Comparison of ENCODE assay signal across 12 cellular contexts in the genomic region with DNA sequence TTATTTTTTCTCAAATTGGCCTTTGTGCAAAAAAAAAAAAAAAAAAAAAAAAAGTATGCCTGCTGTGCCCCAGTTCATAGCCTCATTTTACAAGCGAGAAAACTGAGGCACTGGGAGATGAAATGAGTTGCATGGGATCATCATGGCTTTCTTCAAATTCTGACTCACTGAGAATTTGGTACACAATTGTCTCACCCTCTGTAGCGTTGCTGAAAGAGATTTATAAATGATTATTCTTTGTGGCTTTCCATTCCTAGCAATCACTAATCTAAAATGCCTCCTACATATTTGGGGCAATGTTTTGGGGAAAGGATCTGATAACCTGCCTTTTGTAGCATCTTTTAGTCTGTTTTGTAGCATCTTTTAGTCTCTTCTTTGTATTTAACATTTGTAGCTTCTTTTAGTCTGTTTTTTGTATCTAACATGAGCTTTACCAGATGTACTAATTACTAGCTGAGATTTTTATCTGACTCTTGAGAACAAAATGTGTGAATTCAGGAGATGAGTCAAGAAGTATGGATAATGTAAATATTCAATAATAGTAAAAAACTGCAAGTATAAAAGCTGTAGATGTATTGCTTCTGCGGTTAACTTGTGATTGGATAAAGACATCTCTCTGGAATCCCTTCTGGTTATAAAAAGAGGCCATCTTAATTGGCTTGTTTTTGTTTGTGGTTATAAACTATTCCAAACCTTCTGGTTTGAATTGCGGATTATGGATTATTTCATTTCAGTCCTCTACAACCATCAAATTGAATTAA.
DNase-seq lines count a peak whose midpoint lies in the region; ATAC-seq and TF ChIP-seq lines count a peak whose summit lies in the region.
"Had no signal": no experiment of that assay in that cellular context is flagged by ENCODE, and none has a peak within 500 bp of the region (broad histone marks: within the 10 kb centered on the region; RNA-seq: fewer than 3 reads in every experiment).

No MANE protein-coding gene starts in this region.

- POLR2A ChIA-PET in activated B cell treated with CpG ODN at 0.5 μM for 24 hours (lab: Charles Lee), result interaction anchor here (0.6 to 1.1 kb wide), 4 partner anchors 10 to 162 kb away, joined by 3 to 8 read pairs (median 4); no protein-coding TSS in a partner anchor

- DNase-seq in activated T-cell treated with anti-CD3 and anti-CD28 coated beads, Interleukin-2, amount 50 U/mL, for 24 hours, result no peak
- DNase-seq in activated T-cell treated with anti-CD3 and anti-CD28 coated beads, Interleukin-2, amount 50 U/mL, for 48 hours, result no peak
- no peak for DNase-seq in activated B cell treated with CpG ODN at 0.5 μM for 24 hours
- no peak for DNase-seq in esophagus squamous epithelium (lab: John Stamatoyannopoulos, UW)
- no peak for DNase-seq in stomach
- DNase-seq in NCI-H2171 treated with DMSO at 0.1 percent for 48 hours (lab: John Stamatoyannopoulos, UW), result no peak
- no peak for DNase-seq in upper lobe of left lung
- DNase-seq in activated CD8-positive, alpha-beta memory T cell treated with anti-CD3 and anti-CD28 coated beads, Interleukin-2, amount 50 U/mL, for 4 hours, result no peak
- DNase-seq: Karpas-422, NCI-H2107 had no signal

- H3K27ac ChIP-seq in esophagus squamous epithelium (peak overlapping the region in 3 of 4 donors; percentile 75 to 79 (median 76)), stomach (peak overlapping the region in 4 of 5 donors; percentile 41 to 82 (median 64)), upper lobe of left lung (no peak overlapping the region)
- H3K27ac ChIP-seq: neutrophil had no signal

- TF ChIP-seq POLR2A in esophagus squamous epithelium (IDR thresholded peaks at IDR 0.05), result no peak
- TF ChIP-seq POLR2A in stomach (IDR thresholded peaks at IDR 0.05), result no peak
- no peak for TF ChIP-seq POLR2A in upper lobe of left lung (IDR thresholded peaks at IDR 0.05)

- CTCF ChIA-PET in activated B cell treated with CpG ODN at 0.5 μM for 24 hours (lab: Charles Lee), result interaction anchor here (1.0 kb wide), 1 partner anchor 182 kb away, joined by 5 read pairs; no protein-coding TSS in a partner anchor

- ATAC-seq in activated B cell treated with CpG ODN at 0.5 μM for 24 hours (ENCODE audit: low read depth) (no peak), upper lobe of left lung (ENCODE audit: low FRiP score in 2 of 2) (no peak)
- ATAC-seq: left lobe of liver had no signal

- 74 to 76% methylated on average over 4 of the region's 4 CpGs for WGBS in esophagus squamous epithelium, 2 donors
- 86 to 89% (median 87%) methylated on average over 4 of the region's 4 CpGs for WGBS in stomach, 5 donors
- WGBS in upper lobe of left lung, 2 donors, result 86 to 90% methylated on average over 4 of the region's 4 CpGs

- H3K27ac Mint-ChIP-seq in activated T-cell treated with anti-CD3 and anti-CD28 coated beads, Interleukin-2, amount 50 U/mL, for 24 hours, result peak overlapping the region; percentile 98
- H3K27ac Mint-ChIP-seq in activated B cell treated with CpG ODN at 0.5 μM for 24 hours, result peak overlapping the region; percentile 42

- no peaks in the 10 kb centered on the region for H3K27me3 Mint-ChIP-seq in activated T-cell treated with anti-CD3 and anti-CD28 coated beads, Interleukin-2, amount 50 U/mL, for 24 hours
- H3K27me3 Mint-ChIP-seq in activated B cell treated with CpG ODN at 0.5 μM for 24 hours, result no peaks in the 10 kb centered on the region

- H3K4me3 ChIP-seq in esophagus squamous epithelium (no peak overlapping the region), stomach (no peak overlapping the region), upper lobe of left lung (no peak overlapping the region)

- H3K4me1 ChIP-seq in esophagus squamous epithelium (peaks cover 9 to 65% (median 25%) of the 10 kb centered on the region in 3 donors), stomach (peaks cover 27 to 59% (median 44%) of the 10 kb centered on the region in 4 donors), upper lobe of left lung (peaks cover 29 to 44% (median 37%) of the 10 kb centered on the region in 4 donors)

- TF ChIP-seq CTCF in activated B cell treated with CpG ODN at 0.5 μM for 24 hours (IDR thresholded peaks at IDR 0.05), result no peak
- TF ChIP-seq CTCF in esophagus squamous epithelium (IDR thresholded peaks at IDR 0.05), result no peak
- TF ChIP-seq CTCF in stomach (IDR thresholded peaks at IDR 0.05), result no peak
- TF ChIP-seq CTCF in upper lobe of left lung (IDR thresholded peaks at IDR 0.05), result no peak

- H3K36me3 ChIP-seq in esophagus squamous epithelium (peaks cover 0 to 74% (median 0%) of the 10 kb centered on the region in 3 donors), stomach (peaks cover 0 to 68% (median 52%) of the 10 kb centered on the region in 4 donors), upper lobe of left lung (peaks cover 0 to 41% (median 6%) of the 10 kb centered on the region in 4 donors)
- H3K36me3 ChIP-seq: neutrophil had no signal

- no peak for TF ChIP-seq EP300 in stomach (IDR thresholded peaks at IDR 0.05)
- TF ChIP-seq EP300 in upper lobe of left lung (IDR thresholded peaks at IDR 0.05), result no peak

- peaks cover 5% of the 10 kb centered on the region for H3K9me3 Mint-ChIP-seq in activated T-cell treated with anti-CD3 and anti-CD28 coated beads, Interleukin-2, amount 50 U/mL, for 24 hours
- no peaks in the 10 kb centered on the region for H3K9me3 Mint-ChIP-seq in activated B cell treated with CpG ODN at 0.5 μM for 24 hours

- H3K27me3 ChIP-seq in esophagus squamous epithelium, result no peaks in the 10 kb centered on the region
- no peaks in the 10 kb centered on the region for H3K27me3 ChIP-seq in stomach
- no peaks in the 10 kb centered on the region for H3K27me3 ChIP-seq in upper lobe of left lung
- H3K27me3 ChIP-seq: neutrophil had no signal

- H3K4me1 Mint-ChIP-seq in activated T-cell treated with anti-CD3 and anti-CD28 coated beads, Interleukin-2, amount 50 U/mL, for 24 hours (ENCODE audit: low read depth), result peaks cover 88% of the 10 kb centered on the region
- peaks cover 63% of the 10 kb centered on the region for H3K4me1 Mint-ChIP-seq in activated B cell treated with CpG ODN at 0.5 μM for 24 hours

- intact Hi-C loops in activated B cell treated with CpG ODN at 0.5 μM for 24 hours (cut with micrococcal nuclease) (no loop called here), esophagus squamous epithelium (cut with DNase I) (no loop called here), stomach (cut with DNase I; ENCODE audit: low total_unique reads) (no loop called here)

- peak overlapping the region; percentile 46 for H3K4me3 Mint-ChIP-seq in activated T-cell treated with anti-CD3 and anti-CD28 coated beads, Interleukin-2, amount 50 U/mL, for 24 hours
- H3K4me3 Mint-ChIP-seq in activated B cell treated with CpG ODN at 0.5 μM for 24 hours, result no peak overlapping the region

- peaks cover 100% of the 10 kb centered on the region for H3K36me3 Mint-ChIP-seq in activated T-cell treated with anti-CD3 and anti-CD28 coated beads, Interleukin-2, amount 50 U/mL, for 24 hours (ENCODE audit: low read depth)
- peaks cover 93% of the 10 kb centered on the region for H3K36me3 Mint-ChIP-seq in activated B cell treated with CpG ODN at 0.5 μM for 24 hours (ENCODE audit: low read depth)

- H3K9me3 ChIP-seq in esophagus squamous epithelium, result no peaks in the 10 kb centered on the region
- no peaks in the 10 kb centered on the region for H3K9me3 ChIP-seq in stomach
- H3K9me3 ChIP-seq in upper lobe of left lung, result no peaks in the 10 kb centered on the region
- H3K9me3 ChIP-seq: neutrophil had no signal

Comparison
In these comparisons a context has a peak if more than half of its experiments do, and no peak if none do; other contexts are left out.
1. H3K27ac ChIP-seq: peak in esophagus squamous epithelium (3 of 4) and stomach (4 of 5); none in upper lobe of left lung (0 of 4).